In the genomic region with DNA sequence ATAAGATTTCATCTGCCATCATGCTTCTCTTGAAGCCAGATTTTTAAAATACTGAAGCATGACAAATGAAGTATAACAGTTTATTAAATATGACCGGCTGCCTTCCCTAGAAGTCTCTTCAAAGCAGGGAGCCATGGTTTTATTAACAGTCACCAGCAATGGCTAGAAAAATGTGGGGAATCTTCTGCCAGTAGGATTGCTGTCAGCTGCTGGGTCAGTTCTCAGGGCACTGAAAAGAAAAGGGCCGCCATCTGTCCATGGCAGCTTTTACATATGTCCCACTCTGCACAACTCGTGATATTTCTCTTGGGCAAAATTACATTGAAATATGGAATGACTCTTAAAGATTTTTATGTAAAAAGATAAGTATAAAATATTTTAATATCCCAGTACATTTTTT, we compare ENCODE assay signal across 17 cellular contexts. TPM values are rescaled to one million over a fixed set of nuclear protein-coding genes. Genes with fewer than 3 reads are reported as not detected.
DNase-seq lines count a peak whose midpoint lies in the region; ATAC-seq, FAIRE-seq and TF ChIP-seq lines count a peak whose summit lies in the region.
"Had no signal": no experiment of that assay in that cellular context is flagged by ENCODE, and none has a peak within 500 bp of the region (broad histone marks: within the 10 kb centered on the region; RNA-seq: fewer than 3 reads in every experiment).

No MANE protein-coding gene starts in this region.

- H3K4me3 ChIP-seq in mammary epithelial cell (replicated peaks in 1 of 3; ENCODE audit: insufficient read depth in 1 of 3, low read depth in 2 of 3, low read length in 3 of 3) (peak overlapping the region in 2 of 3 experiments; percentile 91 to 99), tibial artery (no peak overlapping the region)
- H3K4me3 ChIP-seq in naive thymus-derived CD4-positive, alpha-beta T cell (ENCODE audit: low read length), result no peak overlapping the region

- no peak overlapping the region for H2AFZ ChIP-seq in mammary epithelial cell (ENCODE audit: low read depth, low read length)

- peaks cover 64% of the 10 kb centered on the region for H3K79me2 ChIP-seq in mammary epithelial cell (ENCODE audit: insufficient read depth, low read length)

- ATAC-seq in activated naive CD8-positive, alpha-beta T cell treated with anti-CD3 and anti-CD28 coated beads, Interleukin-2, amount 10 ng/mL, durations not matched to agents 7 days and 5 days (ENCODE audit: low read depth), result no peak
- no peak for ATAC-seq in activated naive CD8-positive, alpha-beta T cell treated with anti-CD3 and anti-CD28 coated beads, Interleukin-2, amount 50 U/mL, for 24 hours
- ATAC-seq in naive thymus-derived CD4-positive, alpha-beta T cell, result no peak
- ATAC-seq: T-helper 17 cell had no signal

- H3K36me3 ChIP-seq in mammary epithelial cell (ENCODE audit: insufficient read depth, low read length) (peaks cover 28% of the 10 kb centered on the region), tibial artery (peaks cover 34 to 41% (median 38%) of the 10 kb centered on the region in 3 donors)
- H3K36me3 ChIP-seq in naive thymus-derived CD4-positive, alpha-beta T cell (ENCODE audit: control insufficient read depth in 2 of 3, insufficient read depth in 3 of 3, low read length in 3 of 3), result peaks cover 0 to 32% (median 4%) of the 10 kb centered on the region in 3 experiments

- no peak for TF ChIP-seq POLR2A in H54 (IDR thresholded peaks at IDR 0.05; ENCODE audit: low read depth, low read length)

- no peak overlapping the region for H3K27ac Mint-ChIP-seq in activated naive CD8-positive, alpha-beta T cell treated with anti-CD3 and anti-CD28 coated beads, Interleukin-2, amount 10 ng/mL, durations not matched to agents 7 days and 5 days
- no peak overlapping the region for H3K27ac Mint-ChIP-seq in activated naive CD8-positive, alpha-beta T cell treated with anti-CD3 and anti-CD28 coated beads, Interleukin-2, amount 50 U/mL, for 24 hours
- H3K27ac Mint-ChIP-seq in naive thymus-derived CD4-positive, alpha-beta T cell, result peak overlapping the region in 5 of 9 donors; percentile 29 to 85 (median 74)
- H3K27ac Mint-ChIP-seq: activated naive CD4-positive, alpha-beta T cell treated with anti-CD3 and anti-CD28 coated beads, Interleukin-2, amount 50 U/mL, for 24 hours; T-helper 17 cell had no signal

- no peaks in the 10 kb centered on the region for H3K9me3 ChIP-seq in mammary epithelial cell (replicated peaks; ENCODE audit: insufficient read depth, low read length)
- H3K9me3 ChIP-seq in naive thymus-derived CD4-positive, alpha-beta T cell (ENCODE audit: control insufficient read depth in 2 of 3, low read length in 3 of 3), result no peaks in the 10 kb centered on the region
- no peaks in the 10 kb centered on the region for H3K9me3 ChIP-seq in tibial artery

- H3K4me2 ChIP-seq in mammary epithelial cell (ENCODE audit: insufficient read depth, low read depth, low read length), result peak overlapping the region; percentile 91

- peak overlapping the region; percentile 96 for H3K9ac ChIP-seq in mammary epithelial cell (ENCODE audit: insufficient read depth, low read length)

- H3K4me1 Mint-ChIP-seq in activated naive CD8-positive, alpha-beta T cell treated with anti-CD3 and anti-CD28 coated beads, Interleukin-2, amount 10 ng/mL, durations not matched to agents 7 days and 5 days, result peaks cover 37% of the 10 kb centered on the region
- H3K4me1 Mint-ChIP-seq in activated naive CD8-positive, alpha-beta T cell treated with anti-CD3 and anti-CD28 coated beads, Interleukin-2, amount 50 U/mL, for 24 hours, result peaks cover 39% of the 10 kb centered on the region
- H3K4me1 Mint-ChIP-seq in naive thymus-derived CD4-positive, alpha-beta T cell, result peaks cover 19 to 53% (median 44%) of the 10 kb centered on the region in 7 donors

- intact Hi-C loops in mammary epithelial cell (cut with micrococcal nuclease), result loop anchor here (2.0 kb wide), 1 partner anchor 115 kb away; no protein-coding TSS in a partner anchor
- intact Hi-C loops in naive thymus-derived CD4-positive, alpha-beta T cell (cut with micrococcal nuclease), result loop anchor here (1.0 to 5.0 kb wide), 8 partner anchors 8 to 1778 kb away; a partner anchor contains a TSS
- intact Hi-C loops in tibial artery (cut with DNase I; ENCODE audit: low total_unique reads), result loop anchor here (5.0 kb wide), 3 partner anchors 57 to 212 kb away; a partner anchor contains a TSS

- 86% methylated on average over 3 of the region's 3 CpGs for WGBS in mammary epithelial cell (ENCODE audit: low coverage, missing lambda C conversion rate)

- no peaks in the 10 kb centered on the region for H3K27me3 ChIP-seq in mammary epithelial cell (ENCODE audit: insufficient read depth, low read length)
- H3K27me3 ChIP-seq in naive thymus-derived CD4-positive, alpha-beta T cell (ENCODE audit: control insufficient read depth in 2 of 2, insufficient read depth in 2 of 2, low read length in 2 of 2), result no peaks in the 10 kb centered on the region
- H3K27me3 ChIP-seq in tibial artery, result no peaks in the 10 kb centered on the region

- H3K27me3 Mint-ChIP-seq in activated naive CD8-positive, alpha-beta T cell treated with anti-CD3 and anti-CD28 coated beads, Interleukin-2, amount 10 ng/mL, durations not matched to agents 7 days and 5 days, result no peaks in the 10 kb centered on the region
- H3K27me3 Mint-ChIP-seq in activated naive CD8-positive, alpha-beta T cell treated with anti-CD3 and anti-CD28 coated beads, Interleukin-2, amount 50 U/mL, for 24 hours, result no peaks in the 10 kb centered on the region
- peaks cover 0 to 6% (median 0%) of the 10 kb centered on the region in 5 donors for H3K27me3 Mint-ChIP-seq in naive thymus-derived CD4-positive, alpha-beta T cell
- H3K27me3 Mint-ChIP-seq: activated naive CD4-positive, alpha-beta T cell treated with anti-CD3 and anti-CD28 coated beads, Interleukin-2, amount 50 U/mL, for 24 hours; T-helper 17 cell had no signal

- H3K4me1 ChIP-seq in mammary epithelial cell (ENCODE audit: insufficient read depth, low read length) (peaks cover 17% of the 10 kb centered on the region), tibial artery (peaks cover 0 to 47% (median 17%) of the 10 kb centered on the region in 4 donors)
- peaks cover 10 to 14% of the 10 kb centered on the region in 2 donors for H3K4me1 ChIP-seq in naive thymus-derived CD4-positive, alpha-beta T cell (ENCODE audit: control insufficient read depth in 2 of 2, insufficient read depth in 2 of 2, low read length in 2 of 2)

- TF ChIP-seq CTCF in mammary epithelial cell (conservative IDR thresholded peaks at IDR 0.05 in 1 of 2, IDR thresholded peaks at IDR 0.05 in 1 of 2; ENCODE audit: extremely low read depth in 1 of 2, insufficient read depth in 1 of 2, low read depth in 1 of 2, low read length in 2 of 2) (no peak), tibial artery (IDR thresholded peaks at IDR 0.05) (no peak)

- no peaks in the 10 kb centered on the region for H4K20me1 ChIP-seq in mammary epithelial cell (ENCODE audit: insufficient read depth, low read length)

- no TSS peak for BruUV-seq in mammary epithelial cell (replicated peaks; lab: Mats Ljungman, UMichigan)

- dilution Hi-C loops in mammary epithelial cell (cut with HindIII; ENCODE audit: low sequenced_read_pairs), result loop anchor here (5.0 kb wide), 1 partner anchor 43 kb away; no protein-coding TSS in a partner anchor

- no peaks in the 10 kb centered on the region for H3K9me3 Mint-ChIP-seq in activated naive CD8-positive, alpha-beta T cell treated with anti-CD3 and anti-CD28 coated beads, Interleukin-2, amount 10 ng/mL, durations not matched to agents 7 days and 5 days
- no peaks in the 10 kb centered on the region for H3K9me3 Mint-ChIP-seq in activated naive CD8-positive, alpha-beta T cell treated with anti-CD3 and anti-CD28 coated beads, Interleukin-2, amount 50 U/mL, for 24 hours
- H3K9me3 Mint-ChIP-seq in naive thymus-derived CD4-positive, alpha-beta T cell, result peaks cover 0 to 8% (median 0%) of the 10 kb centered on the region in 11 donors
- H3K9me3 Mint-ChIP-seq: activated naive CD4-positive, alpha-beta T cell treated with anti-CD3 and anti-CD28 coated beads, Interleukin-2, amount 50 U/mL, for 24 hours had no signal

- H3K27ac ChIP-seq in mammary epithelial cell (ENCODE audit: insufficient read depth, low read depth, low read length) (peak overlapping the region; percentile 96), tibial artery (peak overlapping the region; percentile 98 to 100)
- H3K27ac ChIP-seq in naive thymus-derived CD4-positive, alpha-beta T cell (ENCODE audit: low read depth, low read length), result no peak overlapping the region

- peaks cover 34% of the 10 kb centered on the region for H3K36me3 Mint-ChIP-seq in activated naive CD8-positive, alpha-beta T cell treated with anti-CD3 and anti-CD28 coated beads, Interleukin-2, amount 10 ng/mL, durations not matched to agents 7 days and 5 days
- H3K36me3 Mint-ChIP-seq in activated naive CD8-positive, alpha-beta T cell treated with anti-CD3 and anti-CD28 coated beads, Interleukin-2, amount 50 U/mL, for 24 hours (ENCODE audit: low read depth), result peaks cover 9% of the 10 kb centered on the region
- H3K36me3 Mint-ChIP-seq in naive thymus-derived CD4-positive, alpha-beta T cell, result peaks cover 4 to 31% (median 14%) of the 10 kb centered on the region in 5 donors

- FAIRE-seq in H54 (lab: Jason Lieb, UNC), result no peak
- FAIRE-seq: colon had no signal

- DNase-seq in activated naive CD8-positive, alpha-beta T cell treated with anti-CD3 and anti-CD28 coated beads, Interleukin-2, amount 10 ng/mL, durations not matched to agents 7 days and 5 days, result no peak
- DNase-seq in activated naive CD8-positive, alpha-beta T cell treated with anti-CD3 and anti-CD28 coated beads, Interleukin-2, amount 50 U/mL, for 24 hours, result no peak
- no peak for DNase-seq in mammary epithelial cell
- DNase-seq in naive thymus-derived CD4-positive, alpha-beta T cell, result no peak
- no peak for DNase-seq in tibial artery
- no peak for DNase-seq in H54 (ENCODE audit: insufficient read length, low spot score)
- no peak for DNase-seq in activated T-cell treated with anti-CD3 and anti-CD28 coated beads, Interleukin-2, amount 50 U/mL, for 48 hours
- no peak for DNase-seq in stimulated activated CD4-positive, alpha-beta T cell treated with anti-CD3 and anti-CD28 coated beads, Interleukin-2, amount 100 ng/mL, for 24 hours
- DNase-seq: activated CD4-positive, alpha-beta T cell treated with anti-CD3 and anti-CD28 coated beads, Interleukin-2, amount 50 U/mL, for 48 hours; DMS79 treated with DMSO at 0.1 percent for 48 hours; foreskin fibroblast; kidney; NCI-H2107; OCI-M1; T-helper 17 cell had no signal

- in situ Hi-C loops in mammary epithelial cell (cut with MboI; ENCODE audit: low sequenced_read_pairs in 2 of 2), result no loop called here

- CTCF ChIA-PET in mammary epithelial cell (lab: Charles Lee; ENCODE audit: low non-redundant PET), result no interaction called here
- CTCF ChIA-PET in naive thymus-derived CD4-positive, alpha-beta T cell (lab: Charles Lee), result interaction anchor here (1.2 to 1.3 kb wide), 2 partner anchors 34 to 80 kb away, joined by 3 to 5 read pairs; no protein-coding TSS in a partner anchor

- POLR2A ChIA-PET in activated naive CD8-positive, alpha-beta T cell treated with anti-CD3 and anti-CD28 coated beads, Interleukin-2, amount 10 ng/mL, durations not matched to agents 7 days and 5 days (lab: Charles Lee), result no interaction called here
- POLR2A ChIA-PET in naive thymus-derived CD4-positive, alpha-beta T cell (lab: Charles Lee), result interaction anchor here (0.7 kb wide), 1 partner anchor 29 kb away, joined by 3 read pairs; no protein-coding TSS in a partner anchor

- H3K4me3 Mint-ChIP-seq in activated naive CD8-positive, alpha-beta T cell treated with anti-CD3 and anti-CD28 coated beads, Interleukin-2, amount 10 ng/mL, durations not matched to agents 7 days and 5 days, result peak overlapping the region; percentile 35
- H3K4me3 Mint-ChIP-seq in activated naive CD8-positive, alpha-beta T cell treated with anti-CD3 and anti-CD28 coated beads, Interleukin-2, amount 50 U/mL, for 24 hours, result no peak overlapping the region
- H3K4me3 Mint-ChIP-seq in naive thymus-derived CD4-positive, alpha-beta T cell, result peak overlapping the region in 4 of 10 donors; percentile 11 to 25 (median 22)

RNA-seq across cellular contexts. Expression of a gene that starts 2.8 kb away (rescaled TPM):
- total RNA-seq in activated naive CD8-positive, alpha-beta T cell treated with anti-CD3 and anti-CD28 coated beads, Interleukin-2, amount 10 ng/mL, durations not matched to agents 7 days and 5 days, result 10 to 100 TPM; 29.3 to 29.7 TPM
- 10 to 100 TPM; 45.8 to 80.2 TPM for total RNA-seq in mammary epithelial cell
- polyA plus RNA-seq in mammary epithelial cell, result 24.2 TPM
- 53.7 TPM for polyA minus RNA-seq in mammary epithelial cell
- total RNA-seq in naive thymus-derived CD4-positive, alpha-beta T cell, result 10 to 100 TPM; 23.6 to 36.7 (median 30.4) TPM
- polyA plus RNA-seq in naive thymus-derived CD4-positive, alpha-beta T cell, result 10 to 100 TPM in 1 of 2 donors, 1 to 10 TPM in 1; 8.5 to 13.7 TPM

Comparison
In these comparisons a context has a peak if more than half of its experiments do, and no peak if none do; other contexts are left out.
1. H3K27ac Mint-ChIP-seq: peak in naive thymus-derived CD4-positive, alpha-beta T cell (5 of 9); none in activated naive CD8-positive, alpha-beta T cell treated with anti-CD3 and anti-CD28 coated beads, Interleukin-2, amount 10 ng/mL, durations not matched to agents 7 days and 5 days (single experiment) and activated naive CD8-positive, alpha-beta T cell treated with anti-CD3 and anti-CD28 coated beads, Interleukin-2, amount 50 U/mL, for 24 hours (single experiment).
2. H3K4me3 ChIP-seq: peak in mammary epithelial cell (2 of 3); none in naive thymus-derived CD4-positive, alpha-beta T cell (single experiment) and tibial artery (0 of 2).